Comparison of ENCODE assay signal across 19 cellular contexts in the genomic region with DNA sequence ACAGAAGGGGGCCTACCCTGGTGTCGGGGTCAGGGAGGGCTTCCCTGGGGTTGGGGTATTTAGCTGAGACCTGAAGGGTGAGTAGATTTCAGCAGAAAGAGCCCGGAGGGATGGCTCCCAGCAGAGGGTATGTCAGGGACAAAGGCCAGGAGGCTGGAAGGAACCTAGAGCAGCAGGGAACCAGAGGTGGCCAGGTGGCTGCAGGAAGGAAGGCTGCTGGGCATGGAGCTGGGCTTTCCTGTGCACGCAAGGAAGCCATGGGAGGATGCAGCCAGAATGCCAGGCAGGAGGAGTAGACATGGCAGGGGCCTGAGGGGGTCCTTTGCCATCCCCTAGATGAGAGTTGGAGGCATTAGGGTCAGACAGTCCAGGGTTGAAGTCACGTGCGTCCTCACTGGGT.
"Had no signal": no experiment of that assay in that cellular context is flagged by ENCODE, and none has a peak within 500 bp of the region (broad histone marks: within the 10 kb centered on the region; RNA-seq: fewer than 3 reads in every experiment).

No MANE protein-coding gene starts in this region.

- H3K27me3 ChIP-seq: MG63, SJCRH30 had no signal

- ATAC-seq: K562, SK-N-SH treated with all-trans-retinoic acid at 6 μM for 48 hours had no signal

- H3K36me3 ChIP-seq: SJCRH30 had no signal

- H3K4me3 ChIP-seq: K562, MG63, SJCRH30 had no signal

- H3K9me3 ChIP-seq: MG63, SJCRH30 had no signal

- DNase-seq: MG63, NCI-H1092, NCI-H1105 treated with DMSO at 0.1 percent for 48 hours, NCI-H1417 treated with DMSO at 0.1 percent for 48 hours, NCI-H1694, NCI-H187 treated with DMSO at 0.1 percent for 48 hours, NCI-H2029 treated with DMSO at 0.1 percent for 48 hours, NCI-H2171 treated with DMSO at 0.1 percent for 48 hours, NCI-H345, NCI-H446 treated with DMSO at 0.1 percent for 48 hours, NCI-H510A treated with DMSO at 0.1 percent for 48 hours, NCI-H526, NCI-H748 treated with DMSO at 0.1 percent for 48 hours, RPMI8226, SHP77 treated with DMSO at 0.1 percent for 48 hours, SJCRH30 had no signal

- H3K27ac ChIP-seq: HL-60, SJCRH30 had no signal
